ENCODE assay signal across 8 cellular contexts in the genomic region with DNA sequence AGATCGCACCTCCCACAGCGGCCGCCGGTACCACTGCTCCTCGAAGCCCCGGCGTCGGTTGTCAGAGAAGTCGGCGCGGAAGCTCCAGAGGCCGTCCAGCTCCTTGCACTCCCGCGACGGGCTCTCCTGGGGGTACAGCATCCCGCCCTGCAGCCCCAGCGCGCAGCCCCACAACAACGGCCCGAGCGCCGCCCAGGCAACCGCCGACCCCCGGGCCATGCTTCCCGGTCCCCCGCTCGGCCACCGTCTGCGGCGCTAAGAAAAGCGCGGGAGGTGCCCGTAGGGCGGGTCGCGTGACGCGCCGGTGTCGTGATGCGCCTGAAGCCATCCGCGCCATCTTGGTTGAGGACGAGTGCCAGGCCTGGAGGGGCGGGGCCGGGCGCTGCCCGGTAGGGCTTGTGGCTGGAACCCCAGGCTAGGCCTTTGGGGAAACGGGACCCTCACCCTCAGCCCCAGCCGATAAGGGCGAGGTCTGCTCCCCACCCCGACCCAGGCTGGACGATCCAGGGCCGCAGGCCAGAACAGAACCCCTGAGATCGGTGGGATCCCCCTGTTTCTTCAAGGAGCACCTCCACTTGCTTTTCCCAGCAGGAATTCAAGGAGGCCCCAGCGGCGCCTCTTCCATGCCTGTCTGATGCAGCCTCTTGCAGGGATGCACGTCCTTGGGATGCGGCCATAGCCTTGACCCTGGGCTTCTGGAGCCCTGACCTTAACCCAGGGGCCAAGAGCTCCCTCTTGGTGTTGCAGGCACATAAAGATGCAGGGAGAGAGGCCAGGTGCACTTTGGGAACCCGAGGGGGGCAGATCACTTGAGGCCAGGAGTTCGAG.
DNase-seq lines count a peak whose midpoint lies in the region; ATAC-seq and TF ChIP-seq lines count a peak whose summit lies in the region.

Gene GUSB, minus strand, starts transcription at position 249 of the 828 bp plus-strand sequence. Its CDS starts 30 bp downstream, at position 219.

- no peak for TF ChIP-seq CTCF in AG10803 (conservative IDR thresholded peaks at IDR 0.05; ENCODE audit: low read length)

- ATAC-seq in GM19043 (IDR thresholded peaks at IDR 0.05; ENCODE audit: low read depth, unreplicated experiment): peak; percentile 67
- peak; percentile 85 for ATAC-seq in HG03354 (IDR thresholded peaks at IDR 0.05; ENCODE audit: poor library complexity, severe bottlenecking, unreplicated experiment)
- ATAC-seq in activated CD4-positive, CD25-positive, alpha-beta regulatory T cell treated with anti-CD3 and anti-CD28 coated beads, Interleukin-2, amount 50 U/mL, for 24 hours: peak; percentile 95 to 96
- ATAC-seq in central memory CD8-positive, alpha-beta T cell (replicated peaks; ENCODE audit: extremely low read depth, poor library complexity, severe bottlenecking): peak; percentile 70

- no peaks in the 10 kb centered on the region for H3K27me3 Mint-ChIP-seq in central memory CD8-positive, alpha-beta T cell

- no peaks in the 10 kb centered on the region for H3K9me3 Mint-ChIP-seq in central memory CD8-positive, alpha-beta T cell

- peaks cover 8% of the 10 kb centered on the region for H3K4me1 Mint-ChIP-seq in central memory CD8-positive, alpha-beta T cell

- DNase-seq in AG10803 (ENCODE audit: low read depth) (peak; percentile 77), NCI-H446 treated with DMSO at 0.1 percent for 48 hours (lab: John Stamatoyannopoulos, UW) (peak; percentile 77), iris pigment epithelial cell (ENCODE audit: low read depth) (peak; percentile 81)
- DNase-seq in central memory CD8-positive, alpha-beta T cell (ENCODE audit: low spot score in 2 of 2): peak; percentile 79 to 88
- DNase-seq in stimulated activated CD4-positive, alpha-beta T cell treated with anti-CD3 and anti-CD28 coated beads, Interleukin-12 subunit alpha, Interleukin-12 subunit beta, amount 100 ng/mL, for 24 hours (ENCODE audit: low read depth in 2 of 2): peak; percentile 83 to 88

- H3K4me3 ChIP-seq in AG10803 (ENCODE audit: low read length): peak within 1 kb of the TSS; percentile 70

- peak within 1 kb of the TSS; percentile 78 for H3K4me3 Mint-ChIP-seq in central memory CD8-positive, alpha-beta T cell

- H3K27ac Mint-ChIP-seq in central memory CD8-positive, alpha-beta T cell (ENCODE audit: low read depth): peak within 1 kb of the TSS; percentile 94

- peaks cover 15% of the 10 kb centered on the region for H3K36me3 Mint-ChIP-seq in central memory CD8-positive, alpha-beta T cell (ENCODE audit: insufficient read depth)

Comparison
In these comparisons a context has a peak if more than half of its experiments do, and no peak if none do; other contexts are left out.
1. Peak in every context shown above with its lines: DNase-seq, ATAC-seq and H3K4me3 ChIP-seq.